ENCODE assay signal across 1 cellular context in the genomic region with DNA sequence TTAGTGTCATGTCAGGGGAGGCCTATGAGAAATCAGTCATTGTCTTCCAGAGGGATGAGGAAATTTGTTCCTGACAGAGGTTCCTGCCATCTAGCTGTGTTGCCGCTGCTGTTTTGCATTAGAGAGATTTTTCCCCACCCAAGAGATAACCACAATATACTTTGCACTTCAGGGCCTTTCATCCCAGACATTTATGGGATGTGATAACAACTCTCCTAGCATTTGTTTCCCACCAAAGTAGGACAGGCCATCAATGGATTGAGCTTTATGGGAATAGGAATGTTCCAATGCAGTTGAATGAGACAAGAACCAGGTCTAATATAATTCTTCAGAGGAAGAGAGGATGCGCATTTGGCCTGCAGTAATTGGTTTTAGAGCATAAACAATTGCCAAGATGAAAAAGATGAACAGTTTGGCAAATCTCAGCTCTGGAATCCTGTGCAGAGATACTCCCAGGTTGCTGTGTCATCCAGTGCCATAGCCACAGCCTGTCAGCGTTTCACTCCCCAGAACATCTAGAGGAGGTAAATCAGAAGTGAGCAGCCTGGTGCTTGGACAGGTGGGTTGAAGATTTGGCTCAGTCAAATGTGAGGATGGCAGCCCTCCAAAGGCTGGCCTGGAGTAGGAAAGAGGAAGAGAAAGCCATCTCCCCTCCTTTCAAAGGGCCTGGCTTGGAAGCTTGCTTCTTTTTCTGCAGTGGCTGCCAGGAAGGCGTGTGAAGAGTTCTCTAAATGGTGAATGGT.
TF ChIP-seq lines count a peak whose summit lies in the region.

No MANE protein-coding gene starts in this region.

TF ChIP-seq in H1, 55 proteins besides CTCF, POLR2A, EP300 and RAD21 (continued from another document):
- TF ChIP-seq SUZ12 (IDR thresholded peaks at IDR 0.05; ENCODE audit: low read length) (no peak), GTF2F1 (IDR thresholded peaks at IDR 0.05; ENCODE audit: borderline replicate concordance, low read depth, low read length) (no peak), CTBP2 (IDR thresholded peaks at IDR 0.05; ENCODE audit: borderline replicate concordance, insufficient read depth, insufficient read length, low read length) (no peak)
TF ChIP-seq in H1: peak in this region for 0.
